8 cellular contexts compared by ENCODE assay signal in genomic region chr11:64894070-64894811, GRCh38. TPM values are rescaled to one million over a fixed set of nuclear protein-coding genes. Genes with fewer than 3 reads are reported as not detected.
DNase-seq lines count a peak whose midpoint lies in the region; TF ChIP-seq lines count a peak whose summit lies in the region.
"Had no signal": no experiment of that assay in that cellular context is flagged by ENCODE, and none has a peak within 500 bp of the region (broad histone marks: within the 10 kb centered on the region; RNA-seq: fewer than 3 reads in every experiment).

No MANE protein-coding gene starts in this region.

- peak; percentile 94 for DNase-seq in GM13976 (ENCODE audit: low spot score)
- peak; percentile 69 to 86 for DNase-seq in HL-60 (ENCODE audit: low read depth in 1 of 2, low spot score in 1 of 2)
- DNase-seq in OCI-LY7 (ENCODE audit: low spot score), result peak; percentile 90
- peak; percentile 87 for DNase-seq in activated T-cell treated with anti-CD3 and anti-CD28 coated beads for 48 hours (ENCODE audit: low read depth)
- peak; percentile 34 to 69 for DNase-seq in fibroblast of lung (ENCODE audit: low read depth in 2 of 2)
- no peak for DNase-seq in neuronal stem cell (ENCODE audit: low spot score)
- DNase-seq in suprapubic skin (ENCODE audit: low spot score in 2 of 2), result peak; percentile 87 to 93

- H3K4me3 ChIP-seq in HL-60 (replicated peaks; ENCODE audit: insufficient read depth, low read length) (no peak overlapping the region), OCI-LY7 (ENCODE audit: low read depth, low read length, poor library complexity, severe bottlenecking) (no peak overlapping the region), fibroblast of lung (replicated peaks in 1 of 4; ENCODE audit: control extremely low read depth in 1 of 4, insufficient read depth in 1 of 4, low read depth in 3 of 4, low read length in 4 of 4) (no peak overlapping the region), neuronal stem cell (ENCODE audit: low read length in 2 of 2) (no peak overlapping the region), suprapubic skin (no peak overlapping the region)

- no peak for TF ChIP-seq POLR2A in suprapubic skin (IDR thresholded peaks at IDR 0.05)

- TF ChIP-seq CTCF in GM13976 (IDR thresholded peaks at IDR 0.05; ENCODE audit: borderline replicate concordance, control extremely low read depth, extremely low read depth, insufficient read depth, missing control alignments), result peak; percentile 97
- peak; percentile 78 for TF ChIP-seq CTCF in HL-60 (IDR thresholded peaks at IDR 0.05; ENCODE audit: insufficient read depth, low read length)
- TF ChIP-seq CTCF in OCI-LY7 (conservative IDR thresholded peaks at IDR 0.05; ENCODE audit: low read length), result peak; percentile 94
- TF ChIP-seq CTCF in fibroblast of lung (conservative IDR thresholded peaks at IDR 0.05 in 1 of 2, IDR thresholded peaks at IDR 0.05 in 1 of 2; ENCODE audit: low read depth in 1 of 2, low read length in 2 of 2), result peak; percentile 75 to 88
- TF ChIP-seq CTCF in suprapubic skin (IDR thresholded peaks at IDR 0.05), result peak; percentile 58 to 84

- H4K8ac ChIP-seq in neuronal stem cell (ENCODE audit: low read depth, low read length), result no peak overlapping the region

- intact Hi-C loops in OCI-LY7 (cut with micrococcal nuclease; ENCODE audit: unreplicated experiment), result loop anchor here (1.0 to 5.0 kb wide), 2 partner anchors 47 to 107 kb away; no protein-coding TSS in a partner anchor

- WGBS in neuronal stem cell (ENCODE audit: extremely low coverage in 2 of 2, insufficient read length in 2 of 2, insufficient replicate concordance in 1 of 2), 2 donors, result no CpG with 5 or more reads among the region's 14 CpGs
- WGBS in suprapubic skin, result 53% methylated on average over 10 of the region's 14 CpGs

- H3K23ac ChIP-seq in neuronal stem cell (ENCODE audit: low read depth, low read length, poor library complexity), result peak overlapping the region; percentile 89

- H3K9me3 ChIP-seq in OCI-LY7 (ENCODE audit: low read length), result no peaks in the 10 kb centered on the region
- H3K9me3 ChIP-seq in fibroblast of lung (ENCODE audit: control insufficient read depth, insufficient read depth, low read depth, low read length), result no peaks in the 10 kb centered on the region
- no peaks in the 10 kb centered on the region for H3K9me3 ChIP-seq in neuronal stem cell (replicated peaks in 1 of 2; ENCODE audit: control insufficient read depth in 2 of 2, insufficient read depth in 1 of 2, low read depth in 1 of 2, low read length in 2 of 2)
- H3K9me3 ChIP-seq in suprapubic skin, result no peaks in the 10 kb centered on the region

- TF ChIP-seq EP300 in suprapubic skin (IDR thresholded peaks at IDR 0.05), result no peak

- H2AFZ ChIP-seq in OCI-LY7 (ENCODE audit: low read length) (no peak overlapping the region), fibroblast of lung (ENCODE audit: low read length) (no peak overlapping the region), neuronal stem cell (ENCODE audit: low read length) (no peak overlapping the region)

- peak overlapping the region; percentile 21 for H3K14ac ChIP-seq in neuronal stem cell (ENCODE audit: low read length)

- no peak overlapping the region for H2BK15ac ChIP-seq in neuronal stem cell (ENCODE audit: low read length)

- H3K27ac ChIP-seq in HL-60 (replicated peaks) (no peak overlapping the region), OCI-LY7 (ENCODE audit: low read depth, low read length, poor library complexity, severe bottlenecking) (no peak overlapping the region), fibroblast of lung (ENCODE audit: insufficient read depth, low read length) (no peak overlapping the region), neuronal stem cell (replicated peaks; ENCODE audit: low read length) (no peak overlapping the region), suprapubic skin (no peak overlapping the region)

- no peak overlapping the region for H3K4ac ChIP-seq in neuronal stem cell (ENCODE audit: low read length)

- POLR2A ChIA-PET in OCI-LY7 (lab: Charles Lee), result interaction anchor here (1.3 kb wide), 1 partner anchor 46 kb away, joined by 7 read pairs; no protein-coding TSS in a partner anchor

- peak overlapping the region; percentile 48 for H3K18ac ChIP-seq in neuronal stem cell (ENCODE audit: low read length)

- no peak overlapping the region for H4K91ac ChIP-seq in neuronal stem cell (ENCODE audit: low read depth, low read length, poor library complexity)

- peaks cover 1% of the 10 kb centered on the region for H3K79me1 ChIP-seq in neuronal stem cell (ENCODE audit: low read depth, low read length)

- peak overlapping the region; percentile 75 for H2AK5ac ChIP-seq in neuronal stem cell (ENCODE audit: low read depth, low read length)

- H3K36me3 ChIP-seq in OCI-LY7 (ENCODE audit: insufficient read depth, low read length), result peaks cover 8% of the 10 kb centered on the region; the same call in 1 of the 2 replicates
- H3K36me3 ChIP-seq in fibroblast of lung (ENCODE audit: control insufficient read depth, insufficient read depth, low read length), result peaks cover 8% of the 10 kb centered on the region
- H3K36me3 ChIP-seq in neuronal stem cell (replicated peaks in 1 of 2; ENCODE audit: control insufficient read depth in 2 of 2, insufficient read depth in 2 of 2, low read length in 2 of 2), result peaks cover 8% of the 10 kb centered on the region in 2 donors
- peaks cover 48% of the 10 kb centered on the region for H3K36me3 ChIP-seq in suprapubic skin

- no peaks in the 10 kb centered on the region for H3K79me2 ChIP-seq in OCI-LY7 (ENCODE audit: insufficient read depth, low read depth, low read length)
- no peaks in the 10 kb centered on the region for H3K79me2 ChIP-seq in fibroblast of lung (ENCODE audit: control insufficient read depth, insufficient read depth, low read length)

- H2BK5ac ChIP-seq in neuronal stem cell (ENCODE audit: low read length), result no peak overlapping the region

- H3K9me2 ChIP-seq in OCI-LY7 (ENCODE audit: insufficient read depth, low read length), result no peaks in the 10 kb centered on the region

- CTCF ChIA-PET in OCI-LY7 (lab: Charles Lee; ENCODE audit: unreplicated experiment), result interaction anchor here (1.0 to 1.3 kb wide), 2 partner anchors 45 to 46 kb away, joined by 5 read pairs; no protein-coding TSS in a partner anchor

- no TSS peak for BruUV-seq in OCI-LY7 (replicated peaks; lab: Mats Ljungman, UMichigan)

- no peak overlapping the region for H2BK12ac ChIP-seq in neuronal stem cell (ENCODE audit: low read length)

- H4K20me1 ChIP-seq in OCI-LY7 (ENCODE audit: insufficient read depth, low read length) (no peaks in the 10 kb centered on the region), fibroblast of lung (ENCODE audit: control insufficient read depth, extremely low read depth, insufficient read depth, low read length) (no peaks in the 10 kb centered on the region)

- no peak overlapping the region for H3K9ac ChIP-seq in fibroblast of lung (ENCODE audit: insufficient read depth, low read length)
- H3K9ac ChIP-seq in neuronal stem cell (ENCODE audit: low read depth, low read length, poor library complexity), result peak overlapping the region; percentile 84

- no peak overlapping the region for H2BK120ac ChIP-seq in neuronal stem cell (ENCODE audit: low read depth, low read length)

- H3K4me1 ChIP-seq in OCI-LY7 (ENCODE audit: insufficient read depth, low read length, poor library complexity, severe bottlenecking) (peaks cover 7% of the 10 kb centered on the region), fibroblast of lung (ENCODE audit: control insufficient read depth, extremely low read depth, insufficient read depth, low read length) (no peaks in the 10 kb centered on the region), neuronal stem cell (ENCODE audit: control insufficient read depth in 2 of 2, insufficient read depth in 1 of 2, low read depth in 1 of 2, low read length in 2 of 2) (peaks cover 0 to 2% of the 10 kb centered on the region in 2 donors), suprapubic skin (peaks cover 6% of the 10 kb centered on the region)

- H3K27me3 ChIP-seq in HL-60 (ENCODE audit: insufficient read depth, poor library complexity, severe bottlenecking) (no peaks in the 10 kb centered on the region), fibroblast of lung (ENCODE audit: control insufficient read depth, insufficient read depth, low read length) (no peaks in the 10 kb centered on the region), neuronal stem cell (ENCODE audit: control insufficient read depth in 3 of 3, insufficient read depth in 3 of 3, low read depth in 1 of 3, low read length in 3 of 3) (no peaks in the 10 kb centered on the region), suprapubic skin (no peaks in the 10 kb centered on the region)

- H3K4me2 ChIP-seq in OCI-LY7 (ENCODE audit: low read length) (no peak overlapping the region), fibroblast of lung (ENCODE audit: extremely low read depth, insufficient read depth, low read length) (no peak overlapping the region), neuronal stem cell (ENCODE audit: insufficient read depth, low read length, poor library complexity, severe bottlenecking) (no peak overlapping the region)

- in situ Hi-C loops in GM13976 (cut with MboI; ENCODE audit: low sequenced_read_pairs, unreplicated experiment), result loop anchor here (5.0 kb wide), 1 partner anchor 47 kb away; no protein-coding TSS in a partner anchor

RNA-seq across cellular contexts. Expression of gene EHD1, which starts 15.8 kb away (rescaled TPM):
- 101 and 107 TPM in 2 replicates for total RNA-seq in OCI-LY7 (2014; rRNA removed; shearing (Covaris generic))
- total RNA-seq in OCI-LY7 (2022) (153 and 177 TPM in 2 replicates), fibroblast of lung (40.8 and 71.3 TPM in 2 replicates), suprapubic skin (10 to 100 TPM; 47.8 to 85.4 (median 76.8) TPM)
- polyA plus RNA-seq in fibroblast of lung, result 240 and 248 TPM in 2 replicates
- polyA plus RNA-seq in fibroblast of lung (2012), result 181 and 192 TPM in 2 replicates
- 634 and 716 TPM in 2 replicates for polyA minus RNA-seq in fibroblast of lung (ENCODE audit: low replicate concordance)
- 24.4 TPM for polyA plus RNA-seq in neuronal stem cell (2013, experiment 1 of 2)
- 23.3 TPM for polyA plus RNA-seq in neuronal stem cell (2013, experiment 2 of 2)

RNA-seq across cellular contexts. Expression of gene ATG2A, which starts 22.8 kb away (rescaled TPM):
- total RNA-seq in OCI-LY7 (2014; rRNA removed; shearing (Covaris generic)), result 18.1 and 29.0 TPM in 2 replicates
- total RNA-seq in OCI-LY7 (2022) (28.2 and 28.7 TPM in 2 replicates), fibroblast of lung (7.4 and 9.9 TPM in 2 replicates), suprapubic skin (10 to 100 TPM; 69.5 to 82.2 (median 76.0) TPM)
- polyA plus RNA-seq in fibroblast of lung, result 3.1 and 5.1 TPM in 2 replicates
- 9.5 and 15.8 TPM in 2 replicates for polyA plus RNA-seq in fibroblast of lung (2012)
- 14.8 and 32.3 TPM in 2 replicates for polyA minus RNA-seq in fibroblast of lung (ENCODE audit: low replicate concordance)
- 5.3 TPM for polyA plus RNA-seq in neuronal stem cell (2013, experiment 1 of 2)
- 5.5 TPM for polyA plus RNA-seq in neuronal stem cell (2013, experiment 2 of 2)

RNA-seq across cellular contexts. Expression of gene PPP2R5B, which starts 30.2 kb away (rescaled TPM):
- 8.6 and 8.8 TPM in 2 replicates for total RNA-seq in OCI-LY7 (2014; rRNA removed; shearing (Covaris generic))
- total RNA-seq in OCI-LY7 (2022), result 13.3 and 16.2 TPM in 2 replicates
- total RNA-seq in fibroblast of lung, result 6.2 and 12.1 TPM in 2 replicates
- 10.9 and 12.4 TPM in 2 replicates for polyA plus RNA-seq in fibroblast of lung
- 13.2 and 14.5 TPM in 2 replicates for polyA plus RNA-seq in fibroblast of lung (2012)
- polyA minus RNA-seq in fibroblast of lung (ENCODE audit: low replicate concordance), result 13.4 and 24.2 TPM in 2 replicates
- polyA plus RNA-seq in neuronal stem cell (2013, experiment 1 of 2), result 5.7 TPM
- 6.1 TPM for polyA plus RNA-seq in neuronal stem cell (2013, experiment 2 of 2)
- total RNA-seq in suprapubic skin, result 10 to 100 TPM; 20.1 to 38.3 (median 27.3) TPM

RNA-seq across cellular contexts. Expression of gene GPHA2, which starts 41.5 kb away (rescaled TPM):
- not detected in 2 replicates for total RNA-seq in OCI-LY7 (2014; rRNA removed; shearing (Covaris generic))
- total RNA-seq in OCI-LY7 (2022) (not detected in 2 replicates), fibroblast of lung (not detected in 2 replicates), suprapubic skin (not detected)
- polyA plus RNA-seq in fibroblast of lung, result not detected in 2 replicates
- polyA plus RNA-seq in fibroblast of lung (2012), result not detected in 2 replicates
- polyA minus RNA-seq in fibroblast of lung (ENCODE audit: low replicate concordance), result not detected in 2 replicates
- 0.84 TPM for polyA plus RNA-seq in neuronal stem cell (2013, experiment 1 of 2)
- 0.89 TPM for polyA plus RNA-seq in neuronal stem cell (2013, experiment 2 of 2)
- total RNA-seq: pulmonary artery endothelial cell had no signal

RNA-seq across cellular contexts. Expression of gene CDC42BPG, which starts 49.8 kb away (rescaled TPM):
- total RNA-seq in OCI-LY7 (2014; rRNA removed; shearing (Covaris generic)), result 4.9 TPM in 2 replicates
- total RNA-seq in OCI-LY7 (2022), result 3.5 and 5.1 TPM in 2 replicates
- 0.33 and 0.77 TPM in 2 replicates for total RNA-seq in fibroblast of lung
- 0.02 and 0.03 TPM in 2 replicates for polyA plus RNA-seq in fibroblast of lung
- polyA plus RNA-seq in fibroblast of lung (2012), result 0.13 TPM in 2 replicates
- polyA minus RNA-seq in fibroblast of lung (ENCODE audit: low replicate concordance), result not detected in 2 replicates
- 1.1 TPM for polyA plus RNA-seq in neuronal stem cell (2013, experiment 1 of 2)
- 1.1 TPM for polyA plus RNA-seq in neuronal stem cell (2013, experiment 2 of 2)
- total RNA-seq in suprapubic skin, result 10 to 100 TPM; 42.2 to 64.9 (median 61.1) TPM
